Comparison of ENCODE assay signal across 8 cellular contexts in genomic region chr16:2154533-2155090, GRCh38. TPM values are rescaled to one million over a fixed set of nuclear protein-coding genes. Genes with fewer than 3 reads are reported as not detected.
DNase-seq lines count a peak whose midpoint lies in the region; ATAC-seq, FAIRE-seq and TF ChIP-seq lines count a peak whose summit lies in the region.

No MANE protein-coding gene starts in this region.

- H3K36me3 ChIP-seq in kidney (ENCODE audit: control insufficient read depth in 1 of 2, insufficient read depth in 2 of 2, low read length in 2 of 2) (peaks cover 0 to 3% of the 10 kb centered on the region in 2 donors), suprapubic skin (no peaks in the 10 kb centered on the region)

- H3K4me1 ChIP-seq in kidney (ENCODE audit: control insufficient read depth in 1 of 2, insufficient read depth in 1 of 2, low read depth in 1 of 2, low read length in 2 of 2) = peaks cover 13 to 62% of the 10 kb centered on the region in 2 donors
- peaks cover 86% of the 10 kb centered on the region for H3K4me1 ChIP-seq in suprapubic skin

- peak overlapping the region; percentile 74 to 78 for H3K27ac ChIP-seq in kidney (ENCODE audit: low read depth in 2 of 2, low read length in 2 of 2)
- H3K27ac ChIP-seq in suprapubic skin = peak overlapping the region; percentile 75

- intact Hi-C loops in kidney (cut with DNase I) = no loop called here

- TF ChIP-seq POLR2A in suprapubic skin (IDR thresholded peaks at IDR 0.05) = no peak

- H3K9ac ChIP-seq in kidney (ENCODE audit: low read length in 2 of 2) = peak overlapping the region; percentile 90 to 98

- H3K4me1 Mint-ChIP-seq in activated T-cell treated with anti-CD3 and anti-CD28 coated beads, Interleukin-2, amount 50 U/mL, for 72 hours (ENCODE audit: low read depth) = peaks cover 66% of the 10 kb centered on the region
- H3K4me1 Mint-ChIP-seq in activated naive CD4-positive, alpha-beta T cell treated with anti-CD3 and anti-CD28 coated beads, Interleukin-2, amount 50 U/mL, for 24 hours = peaks cover 45% of the 10 kb centered on the region

- H3K4me3 ChIP-seq in kidney (ENCODE audit: low read length in 2 of 2) = peak overlapping the region; percentile 96 to 99
- peak overlapping the region; percentile 72 for H3K4me3 ChIP-seq in suprapubic skin

- H3K27ac Mint-ChIP-seq in activated T-cell treated with anti-CD3 and anti-CD28 coated beads, Interleukin-2, amount 50 U/mL, for 72 hours = peak overlapping the region; percentile 43
- peak overlapping the region; percentile 89 for H3K27ac Mint-ChIP-seq in activated naive CD4-positive, alpha-beta T cell treated with anti-CD3 and anti-CD28 coated beads, Interleukin-2, amount 50 U/mL, for 24 hours

- DNase-seq in activated T-cell treated with anti-CD3 and anti-CD28 coated beads, Interleukin-2, amount 50 U/mL, for 72 hours = no peak
- DNase-seq in activated T-cell treated with anti-CD3 and anti-CD28 coated beads, Interleukin-2, amount 50 U/mL, for 1 hour = no peak
- DNase-seq in kidney = no peak
- DNase-seq in suprapubic skin (ENCODE audit: low spot score in 2 of 2) = no peak
- no peak for DNase-seq in CD1c-positive myeloid dendritic cell (ENCODE audit: extremely low spot score)
- DNase-seq in NCI-H1105 (lab: John Stamatoyannopoulos, UW) = no peak

- 2% methylated on average over 23 of the region's 23 CpGs for WGBS in suprapubic skin

- FAIRE-seq in kidney (lab: Jason Lieb, UNC) = no peak

- no peak for TF ChIP-seq CTCF in kidney (IDR thresholded peaks at IDR 0.05; ENCODE audit: borderline replicate concordance, extremely low read depth, insufficient read depth)
- TF ChIP-seq CTCF in suprapubic skin (IDR thresholded peaks at IDR 0.05) = no peak

- peak overlapping the region; percentile 70 to 90 for H3K4me3 Mint-ChIP-seq in activated T-cell treated with anti-CD3 and anti-CD28 coated beads, Interleukin-2, amount 50 U/mL, for 72 hours
- H3K4me3 Mint-ChIP-seq in activated naive CD4-positive, alpha-beta T cell treated with anti-CD3 and anti-CD28 coated beads, Interleukin-2, amount 50 U/mL, for 24 hours = peak overlapping the region; percentile 81

- no peaks in the 10 kb centered on the region for H3K9me3 Mint-ChIP-seq in activated T-cell treated with anti-CD3 and anti-CD28 coated beads, Interleukin-2, amount 50 U/mL, for 72 hours
- no peaks in the 10 kb centered on the region for H3K9me3 Mint-ChIP-seq in activated naive CD4-positive, alpha-beta T cell treated with anti-CD3 and anti-CD28 coated beads, Interleukin-2, amount 50 U/mL, for 24 hours

- ATAC-seq in activated T-cell treated with anti-CD3 and anti-CD28 coated beads, Interleukin-2, amount 50 U/mL, for 72 hours (replicated peaks in 1 of 2) = no peak
- no peak for ATAC-seq in HG03039 (IDR thresholded peaks at IDR 0.05; ENCODE audit: unreplicated experiment)

- no peaks in the 10 kb centered on the region for H3K27me3 ChIP-seq in suprapubic skin

- H3K27me3 Mint-ChIP-seq in activated T-cell treated with anti-CD3 and anti-CD28 coated beads, Interleukin-2, amount 50 U/mL, for 72 hours (ENCODE audit: low read depth) = no peaks in the 10 kb centered on the region
- no peaks in the 10 kb centered on the region for H3K27me3 Mint-ChIP-seq in activated naive CD4-positive, alpha-beta T cell treated with anti-CD3 and anti-CD28 coated beads, Interleukin-2, amount 50 U/mL, for 24 hours

- H3K9me3 ChIP-seq in kidney (ENCODE audit: control insufficient read depth in 1 of 2, low read length in 2 of 2) = no peaks in the 10 kb centered on the region
- no peaks in the 10 kb centered on the region for H3K9me3 ChIP-seq in suprapubic skin

- peaks cover 4 to 7% of the 10 kb centered on the region in 2 donors for H3K36me3 Mint-ChIP-seq in activated T-cell treated with anti-CD3 and anti-CD28 coated beads, Interleukin-2, amount 50 U/mL, for 72 hours (ENCODE audit: insufficient read depth in 2 of 2)
- peaks cover 10% of the 10 kb centered on the region for H3K36me3 Mint-ChIP-seq in activated naive CD4-positive, alpha-beta T cell treated with anti-CD3 and anti-CD28 coated beads, Interleukin-2, amount 50 U/mL, for 24 hours

- TF ChIP-seq EP300 in suprapubic skin (IDR thresholded peaks at IDR 0.05) = no peak

RNA-seq across cellular contexts. Expression of gene TRAF7, which starts 1.0 kb away (rescaled TPM):
- total RNA-seq in activated T-cell treated with anti-CD3 and anti-CD28 coated beads, Interleukin-2, amount 50 U/mL, for 72 hours = 10 to 100 TPM; 66.4 to 72.9 TPM
- total RNA-seq in kidney = 66.8 TPM
- polyA plus RNA-seq in kidney (ENCODE audit: insufficient read depth, low read depth, low replicate concordance) = 26.1 TPM
- 10 to 100 TPM; 53.4 to 74.7 (median 66.5) TPM for total RNA-seq in suprapubic skin

RNA-seq across cellular contexts. Expression of gene RAB26, which starts 6.2 kb away (rescaled TPM):
- total RNA-seq in activated T-cell treated with anti-CD3 and anti-CD28 coated beads, Interleukin-2, amount 50 U/mL, for 72 hours = 1 to 10 TPM in 1 of 2 donors, under 1 TPM in 1; 0.82 to 2.0 TPM
- total RNA-seq in kidney = 1.5 TPM
- 3.0 TPM for polyA plus RNA-seq in kidney (ENCODE audit: insufficient read depth, low read depth, low replicate concordance)
- 1 to 10 TPM in 3 of 4 donors, under 1 TPM in 1; 0.64 to 3.0 (median 1.4) TPM for total RNA-seq in suprapubic skin

RNA-seq across cellular contexts. Expression of gene PKD1, which starts 18.9 kb away (rescaled TPM):
- 10 to 100 TPM; 90.2 to 95.7 TPM for total RNA-seq in activated T-cell treated with anti-CD3 and anti-CD28 coated beads, Interleukin-2, amount 50 U/mL, for 72 hours
- 88.3 TPM for total RNA-seq in kidney
- 16.2 TPM for polyA plus RNA-seq in kidney (ENCODE audit: insufficient read depth, low read depth, low replicate concordance)
- 100 to 1,000 TPM; 209 to 446 (median 293) TPM for total RNA-seq in suprapubic skin

RNA-seq across cellular contexts. Expression of gene CASKIN1, which starts 41.8 kb away (rescaled TPM):
- total RNA-seq in activated T-cell treated with anti-CD3 and anti-CD28 coated beads, Interleukin-2, amount 50 U/mL, for 72 hours = 1 to 10 TPM in 1 of 2 donors, under 1 TPM in 1; 0.89 to 2.1 TPM
- total RNA-seq in kidney (0.66 TPM), suprapubic skin (1 to 10 TPM in 1 of 4 donors, under 1 TPM in 3; 0.49 to 1.5 (median 0.78) TPM)
- 0.30 TPM for polyA plus RNA-seq in kidney (ENCODE audit: insufficient read depth, low read depth, low replicate concordance)

RNA-seq across cellular contexts. Expression of gene MLST8, which starts 50.6 kb away (rescaled TPM):
- total RNA-seq in activated T-cell treated with anti-CD3 and anti-CD28 coated beads, Interleukin-2, amount 50 U/mL, for 72 hours = 10 to 100 TPM; 54.9 to 65.6 TPM
- total RNA-seq in kidney (34.0 TPM), suprapubic skin (10 to 100 TPM; 52.3 to 69.5 (median 55.1) TPM)
- polyA plus RNA-seq in kidney (ENCODE audit: insufficient read depth, low read depth, low replicate concordance) = 63.3 TPM
